In genomic region chr5:38889424-38889823, GRCh38 we compare ENCODE assay signal across 8 cellular contexts. TPM values are rescaled to one million over a fixed set of nuclear protein-coding genes. Genes with fewer than 3 reads are reported as not detected.
"Had no signal": no experiment of that assay in that cellular context is flagged by ENCODE, and none has a peak within 500 bp of the region (broad histone marks: within the 10 kb centered on the region; RNA-seq: fewer than 3 reads in every experiment).

No MANE protein-coding gene starts in this region.

- FAIRE-seq: H1, H54, HepG2 had no signal

- H3K4me3 ChIP-seq: GM23338 had no signal

- ATAC-seq: GM23338, HepG2 had no signal

- DNase-seq: H9, HCEC 1CT, KG1 had no signal

- H3K9me3 Mint-ChIP-seq: GM23338 had no signal

- H3K27ac Mint-ChIP-seq: H9, IgD-negative memory B cell had no signal

- H3K36me3 Mint-ChIP-seq: IgD-negative memory B cell had no signal

- H3K4me3 Mint-ChIP-seq: GM23338, H9, IgD-negative memory B cell had no signal

RNA-seq across cellular contexts. Expression of gene OSMR, which starts 43.6 kb away (rescaled TPM):
- polyA plus RNA-seq: IgD-negative memory B cell had no signal
